2 cellular contexts compared by ENCODE assay signal in the genomic region with DNA sequence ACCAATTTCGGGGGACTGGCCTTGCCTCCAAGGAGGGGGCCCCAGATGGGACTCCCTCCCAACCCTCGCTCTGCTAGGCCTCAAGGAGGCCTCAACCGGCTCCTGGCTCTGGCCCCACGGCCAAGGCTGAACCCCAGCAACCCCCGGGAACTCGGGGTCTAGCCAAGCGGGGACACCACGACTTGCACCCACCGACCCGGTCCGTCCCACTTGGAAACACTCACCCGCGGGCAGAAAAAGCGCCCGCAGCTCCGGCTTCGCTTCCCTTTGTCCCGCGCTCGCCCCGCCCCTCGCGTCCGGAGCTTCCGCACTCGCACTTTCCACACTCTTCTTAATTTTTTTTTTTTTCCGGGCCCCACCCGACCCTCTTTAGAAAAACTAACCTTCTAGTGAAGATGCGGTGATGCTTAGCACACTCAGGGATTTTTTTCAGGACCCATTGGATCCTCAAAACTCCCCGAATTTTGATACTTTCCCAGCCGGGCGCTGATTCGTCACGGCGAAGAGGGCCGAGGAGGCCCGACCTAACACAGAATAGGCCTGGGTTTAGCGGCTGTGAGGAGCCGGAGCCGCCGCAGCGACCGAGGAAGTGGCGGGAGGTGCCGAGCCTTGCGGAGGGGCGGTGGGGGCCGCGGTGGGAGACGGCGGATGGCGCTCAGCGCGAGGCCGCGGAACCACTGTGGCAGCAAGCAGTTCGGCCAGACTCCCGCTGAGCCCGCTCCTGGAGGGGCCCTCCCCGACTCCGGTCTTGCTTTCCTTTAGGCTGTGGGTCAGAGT.
TF ChIP-seq lines count a peak whose summit lies in the region.

A gene (minus strand): TSS at position 270 of the 777 bp plus-strand sequence. CDS start 2,016 bp downstream, outside the sequence.

TF ChIP-seq in A549, 52 proteins besides CTCF, POLR2A, EP300 and RAD21 (continued from another document):
- TF ChIP-seq RNF2 (IDR thresholded peaks at IDR 0.05; ENCODE audit: borderline replicate concordance, low read depth), result 0 out of 2 replicates have a peak, but pooled peaks have one; percentile 49
- TF ChIP-seq SREBF2 (IDR thresholded peaks at IDR 0.05), result no peak
- TF ChIP-seq, protein P1, sequence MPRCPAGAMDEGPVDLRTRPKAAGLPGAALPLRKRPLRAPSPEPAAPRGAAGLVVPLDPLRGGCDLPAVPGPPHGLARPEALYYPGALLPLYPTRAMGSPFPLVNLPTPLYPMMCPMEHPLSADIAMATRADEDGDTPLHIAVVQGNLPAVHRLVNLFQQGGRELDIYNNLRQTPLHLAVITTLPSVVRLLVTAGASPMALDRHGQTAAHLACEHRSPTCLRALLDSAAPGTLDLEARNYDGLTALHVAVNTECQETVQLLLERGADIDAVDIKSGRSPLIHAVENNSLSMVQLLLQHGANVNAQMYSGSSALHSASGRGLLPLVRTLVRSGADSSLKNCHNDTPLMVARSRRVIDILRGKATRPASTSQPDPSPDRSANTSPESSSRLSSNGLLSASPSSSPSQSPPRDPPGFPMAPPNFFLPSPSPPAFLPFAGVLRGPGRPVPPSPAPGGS (IDR thresholded peaks at IDR 0.05), result peak; percentile 82
- TF ChIP-seq FOXS1 (CRISPR knock-in tag; IDR thresholded peaks at IDR 0.05), result no peak
- no peak for TF ChIP-seq CBX2 (IDR thresholded peaks at IDR 0.05; ENCODE audit: borderline replicate concordance, low read depth)
- TF ChIP-seq ZFP36 (IDR thresholded peaks at IDR 0.05; ENCODE audit: borderline replicate concordance, partially characterized antibody), result no peak
- no peak for TF ChIP-seq ZSCAN20 (CRISPR knock-in tag; IDR thresholded peaks at IDR 0.05)
- no peak for TF ChIP-seq ZC3H11A (IDR thresholded peaks at IDR 0.05)
- TF ChIP-seq, protein P2, sequence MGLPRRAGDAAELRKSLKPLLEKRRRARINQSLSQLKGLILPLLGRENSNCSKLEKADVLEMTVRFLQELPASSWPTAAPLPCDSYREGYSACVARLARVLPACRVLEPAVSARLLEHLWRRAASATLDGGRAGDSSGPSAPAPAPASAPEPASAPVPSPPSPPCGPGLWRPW (IDR thresholded peaks at IDR 0.05), result no peak
- TF ChIP-seq MAZ (IDR thresholded peaks at IDR 0.05; ENCODE audit: borderline replicate concordance, low read depth, low read length), result peak; percentile 23; the same call in 1 of the 2 replicates
- 0 out of 2 replicates have a peak, but pooled peaks have one; percentile 14 for TF ChIP-seq HDAC2 (IDR thresholded peaks at IDR 0.05)
- TF ChIP-seq NFE2L2 (conservative IDR thresholded peaks at IDR 0.05; ENCODE audit: low read length), result no peak
- TF ChIP-seq, protein P3, sequence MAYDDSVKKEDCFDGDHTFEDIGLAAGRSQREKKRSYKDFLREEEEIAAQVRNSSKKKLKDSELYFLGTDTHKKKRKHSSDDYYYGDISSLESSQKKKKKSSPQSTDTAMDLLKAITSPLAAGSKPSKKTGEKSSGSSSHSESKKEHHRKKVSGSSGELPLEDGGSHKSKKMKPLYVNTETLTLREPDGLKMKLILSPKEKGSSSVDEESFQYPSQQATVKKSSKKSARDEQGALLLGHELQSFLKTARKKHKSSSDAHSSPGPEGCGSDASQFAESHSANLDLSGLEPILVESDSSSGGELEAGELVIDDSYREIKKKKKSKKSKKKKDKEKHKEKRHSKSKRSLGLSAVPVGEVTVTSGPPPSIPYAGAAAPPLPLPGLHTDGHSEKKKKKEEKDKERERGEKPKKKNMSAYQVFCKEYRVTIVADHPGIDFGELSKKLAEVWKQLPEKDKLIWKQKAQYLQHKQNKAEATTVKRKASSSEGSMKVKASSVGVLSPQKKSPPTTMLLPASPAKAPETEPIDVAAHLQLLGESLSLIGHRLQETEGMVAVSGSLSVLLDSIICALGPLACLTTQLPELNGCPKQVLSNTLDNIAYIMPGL (CRISPR knock-in tag; IDR thresholded peaks at IDR 0.05; ENCODE audit: borderline replicate concordance), result peak; percentile 80
- TF ChIP-seq, protein P4, sequence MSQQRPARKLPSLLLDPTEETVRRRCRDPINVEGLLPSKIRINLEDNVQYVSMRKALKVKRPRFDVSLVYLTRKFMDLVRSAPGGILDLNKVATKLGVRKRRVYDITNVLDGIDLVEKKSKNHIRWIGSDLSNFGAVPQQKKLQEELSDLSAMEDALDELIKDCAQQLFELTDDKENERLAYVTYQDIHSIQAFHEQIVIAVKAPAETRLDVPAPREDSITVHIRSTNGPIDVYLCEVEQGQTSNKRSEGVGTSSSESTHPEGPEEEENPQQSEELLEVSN (IDR thresholded peaks at IDR 0.05; ENCODE audit: borderline replicate concordance, low read depth), result 0 out of 2 replicates have a peak, but pooled peaks have one; percentile 18
- no peak for TF ChIP-seq FOSL2 (IDR thresholded peaks at IDR 0.05)
- TF ChIP-seq FOSL2 (CRISPR knock-in tag; IDR thresholded peaks at IDR 0.05), result no peak
- TF ChIP-seq BHLHE40 (IDR thresholded peaks at IDR 0.05; ENCODE audit: low read depth, low read length), result no peak
- TF ChIP-seq, protein P5, sequence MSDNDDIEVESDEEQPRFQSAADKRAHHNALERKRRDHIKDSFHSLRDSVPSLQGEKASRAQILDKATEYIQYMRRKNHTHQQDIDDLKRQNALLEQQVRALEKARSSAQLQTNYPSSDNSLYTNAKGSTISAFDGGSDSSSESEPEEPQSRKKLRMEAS (IDR thresholded peaks at IDR 0.05), result no peak
- TF ChIP-seq, protein P6, sequence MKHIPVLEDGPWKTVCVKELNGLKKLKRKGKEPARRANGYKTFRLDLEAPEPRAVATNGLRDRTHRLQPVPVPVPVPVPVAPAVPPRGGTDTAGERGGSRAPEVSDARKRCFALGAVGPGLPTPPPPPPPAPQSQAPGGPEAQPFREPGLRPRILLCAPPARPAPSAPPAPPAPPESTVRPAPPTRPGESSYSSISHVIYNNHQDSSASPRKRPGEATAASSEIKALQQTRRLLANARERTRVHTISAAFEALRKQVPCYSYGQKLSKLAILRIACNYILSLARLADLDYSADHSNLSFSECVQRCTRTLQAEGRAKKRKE (CRISPR knock-in tag; IDR thresholded peaks at IDR 0.05; ENCODE audit: low read depth), result no peak

TF ChIP-seq in HepG2, 621 proteins besides CTCF, POLR2A, EP300 and RAD21 (continued from another document and continues in another):
- TF ChIP-seq, protein P7, sequence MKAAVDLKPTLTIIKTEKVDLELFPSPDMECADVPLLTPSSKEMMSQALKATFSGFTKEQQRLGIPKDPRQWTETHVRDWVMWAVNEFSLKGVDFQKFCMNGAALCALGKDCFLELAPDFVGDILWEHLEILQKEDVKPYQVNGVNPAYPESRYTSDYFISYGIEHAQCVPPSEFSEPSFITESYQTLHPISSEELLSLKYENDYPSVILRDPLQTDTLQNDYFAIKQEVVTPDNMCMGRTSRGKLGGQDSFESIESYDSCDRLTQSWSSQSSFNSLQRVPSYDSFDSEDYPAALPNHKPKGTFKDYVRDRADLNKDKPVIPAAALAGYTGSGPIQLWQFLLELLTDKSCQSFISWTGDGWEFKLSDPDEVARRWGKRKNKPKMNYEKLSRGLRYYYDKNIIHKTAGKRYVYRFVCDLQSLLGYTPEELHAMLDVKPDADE (CRISPR knock-in tag; IDR thresholded peaks at IDR 0.05), result 0 out of 2 replicates have a peak, but pooled peaks have one; percentile 67
- peak; percentile 55; the same call in 1 of the 2 replicates for TF ChIP-seq ZBTB20 (CRISPR knock-in tag; IDR thresholded peaks at IDR 0.05; ENCODE audit: borderline replicate concordance, low read depth)
- TF ChIP-seq, protein P8, sequence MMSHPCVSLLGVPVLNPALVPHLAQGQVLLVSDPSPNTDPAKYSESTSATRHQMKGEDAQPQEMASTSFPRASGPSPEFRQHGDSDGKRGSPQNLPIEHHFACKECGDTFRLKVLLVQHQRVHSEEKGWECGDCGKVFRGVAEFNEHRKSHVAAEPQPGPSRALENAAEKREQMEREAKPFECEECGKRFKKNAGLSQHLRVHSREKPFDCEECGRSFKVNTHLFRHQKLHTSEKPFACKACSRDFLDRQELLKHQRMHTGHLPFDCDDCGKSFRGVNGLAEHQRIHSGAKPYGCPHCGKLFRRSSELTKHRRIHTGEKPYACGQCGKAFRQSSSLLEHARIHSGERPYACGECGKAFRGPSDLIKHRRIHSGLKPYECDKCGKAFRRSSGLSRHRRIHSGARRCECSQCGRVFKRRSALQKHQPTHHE (CRISPR knock-in tag; IDR thresholded peaks at IDR 0.05; ENCODE audit: borderline replicate concordance), result no peak; the same call in 1 of the 2 replicates
- TF ChIP-seq ZNF678 (CRISPR knock-in tag; IDR thresholded peaks at IDR 0.05), result no peak
- TF ChIP-seq, protein P9, sequence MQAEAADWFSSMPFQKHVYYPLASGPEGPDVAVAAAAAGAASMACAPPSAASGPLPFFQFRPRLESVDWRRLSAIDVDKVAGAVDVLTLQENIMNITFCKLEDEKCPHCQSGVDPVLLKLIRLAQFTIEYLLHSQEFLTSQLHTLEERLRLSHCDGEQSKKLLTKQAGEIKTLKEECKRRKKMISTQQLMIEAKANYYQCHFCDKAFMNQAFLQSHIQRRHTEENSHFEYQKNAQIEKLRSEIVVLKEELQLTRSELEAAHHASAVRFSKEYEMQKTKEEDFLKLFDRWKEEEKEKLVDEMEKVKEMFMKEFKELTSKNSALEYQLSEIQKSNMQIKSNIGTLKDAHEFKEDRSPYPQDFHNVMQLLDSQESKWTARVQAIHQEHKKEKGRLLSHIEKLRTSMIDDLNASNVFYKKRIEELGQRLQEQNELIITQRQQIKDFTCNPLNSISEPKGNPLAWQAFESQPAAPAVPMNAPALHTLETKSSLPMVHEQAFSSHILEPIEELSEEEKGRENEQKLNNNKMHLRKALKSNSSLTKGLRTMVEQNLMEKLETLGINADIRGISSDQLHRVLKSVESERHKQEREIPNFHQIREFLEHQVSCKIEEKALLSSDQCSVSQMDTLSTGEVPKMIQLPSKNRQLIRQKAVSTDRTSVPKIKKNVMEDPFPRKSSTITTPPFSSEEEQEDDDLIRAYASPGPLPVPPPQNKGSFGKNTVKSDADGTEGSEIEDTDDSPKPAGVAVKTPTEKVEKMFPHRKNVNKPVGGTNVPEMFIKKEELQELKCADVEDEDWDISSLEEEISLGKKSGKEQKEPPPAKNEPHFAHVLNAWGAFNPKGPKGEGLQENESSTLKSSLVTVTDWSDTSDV (CRISPR knock-in tag; IDR thresholded peaks at IDR 0.05), result peak; percentile 93
- TF ChIP-seq, protein P10, sequence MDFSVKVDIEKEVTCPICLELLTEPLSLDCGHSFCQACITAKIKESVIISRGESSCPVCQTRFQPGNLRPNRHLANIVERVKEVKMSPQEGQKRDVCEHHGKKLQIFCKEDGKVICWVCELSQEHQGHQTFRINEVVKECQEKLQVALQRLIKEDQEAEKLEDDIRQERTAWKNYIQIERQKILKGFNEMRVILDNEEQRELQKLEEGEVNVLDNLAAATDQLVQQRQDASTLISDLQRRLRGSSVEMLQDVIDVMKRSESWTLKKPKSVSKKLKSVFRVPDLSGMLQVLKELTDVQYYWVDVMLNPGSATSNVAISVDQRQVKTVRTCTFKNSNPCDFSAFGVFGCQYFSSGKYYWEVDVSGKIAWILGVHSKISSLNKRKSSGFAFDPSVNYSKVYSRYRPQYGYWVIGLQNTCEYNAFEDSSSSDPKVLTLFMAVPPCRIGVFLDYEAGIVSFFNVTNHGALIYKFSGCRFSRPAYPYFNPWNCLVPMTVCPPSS (IDR thresholded peaks at IDR 0.05), result no peak
- peak; percentile 88 for TF ChIP-seq CCDC6 (CRISPR knock-in tag; IDR thresholded peaks at IDR 0.05)
- no peak for TF ChIP-seq ZFP90 (CRISPR knock-in tag; IDR thresholded peaks at IDR 0.05; ENCODE audit: borderline replicate concordance)
- TF ChIP-seq, protein P11, sequence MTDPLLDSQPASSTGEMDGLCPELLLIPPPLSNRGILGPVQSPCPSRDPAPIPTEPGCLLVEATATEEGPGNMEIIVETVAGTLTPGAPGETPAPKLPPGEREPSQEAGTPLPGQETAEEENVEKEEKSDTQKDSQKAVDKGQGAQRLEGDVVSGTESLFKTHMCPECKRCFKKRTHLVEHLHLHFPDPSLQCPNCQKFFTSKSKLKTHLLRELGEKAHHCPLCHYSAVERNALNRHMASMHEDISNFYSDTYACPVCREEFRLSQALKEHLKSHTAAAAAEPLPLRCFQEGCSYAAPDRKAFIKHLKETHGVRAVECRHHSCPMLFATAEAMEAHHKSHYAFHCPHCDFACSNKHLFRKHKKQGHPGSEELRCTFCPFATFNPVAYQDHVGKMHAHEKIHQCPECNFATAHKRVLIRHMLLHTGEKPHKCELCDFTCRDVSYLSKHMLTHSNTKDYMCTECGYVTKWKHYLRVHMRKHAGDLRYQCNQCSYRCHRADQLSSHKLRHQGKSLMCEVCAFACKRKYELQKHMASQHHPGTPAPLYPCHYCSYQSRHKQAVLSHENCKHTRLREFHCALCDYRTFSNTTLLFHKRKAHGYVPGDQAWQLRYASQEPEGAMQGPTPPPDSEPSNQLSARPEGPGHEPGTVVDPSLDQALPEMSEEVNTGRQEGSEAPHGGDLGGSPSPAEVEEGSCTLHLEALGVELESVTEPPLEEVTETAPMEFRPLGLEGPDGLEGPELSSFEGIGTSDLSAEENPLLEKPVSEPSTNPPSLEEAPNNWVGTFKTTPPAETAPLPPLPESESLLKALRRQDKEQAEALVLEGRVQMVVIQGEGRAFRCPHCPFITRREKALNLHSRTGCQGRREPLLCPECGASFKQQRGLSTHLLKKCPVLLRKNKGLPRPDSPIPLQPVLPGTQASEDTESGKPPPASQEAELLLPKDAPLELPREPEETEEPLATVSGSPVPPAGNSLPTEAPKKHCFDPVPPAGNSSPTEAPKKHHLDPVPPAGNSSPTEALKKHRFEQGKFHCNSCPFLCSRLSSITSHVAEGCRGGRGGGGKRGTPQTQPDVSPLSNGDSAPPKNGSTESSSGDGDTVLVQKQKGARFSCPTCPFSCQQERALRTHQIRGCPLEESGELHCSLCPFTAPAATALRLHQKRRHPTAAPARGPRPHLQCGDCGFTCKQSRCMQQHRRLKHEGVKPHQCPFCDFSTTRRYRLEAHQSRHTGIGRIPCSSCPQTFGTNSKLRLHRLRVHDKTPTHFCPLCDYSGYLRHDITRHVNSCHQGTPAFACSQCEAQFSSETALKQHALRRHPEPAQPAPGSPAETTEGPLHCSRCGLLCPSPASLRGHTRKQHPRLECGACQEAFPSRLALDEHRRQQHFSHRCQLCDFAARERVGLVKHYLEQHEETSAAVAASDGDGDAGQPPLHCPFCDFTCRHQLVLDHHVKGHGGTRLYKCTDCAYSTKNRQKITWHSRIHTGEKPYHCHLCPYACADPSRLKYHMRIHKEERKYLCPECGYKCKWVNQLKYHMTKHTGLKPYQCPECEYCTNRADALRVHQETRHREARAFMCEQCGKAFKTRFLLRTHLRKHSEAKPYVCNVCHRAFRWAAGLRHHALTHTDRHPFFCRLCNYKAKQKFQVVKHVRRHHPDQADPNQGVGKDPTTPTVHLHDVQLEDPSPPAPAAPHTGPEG (CRISPR knock-in tag; IDR thresholded peaks at IDR 0.05), result no peak; the same call in none of the 2 replicates
- TF ChIP-seq ZMAT3 (CRISPR knock-in tag; conservative IDR thresholded peaks at IDR 0.05), result peak; percentile 92
- TF ChIP-seq ZSCAN21 (CRISPR knock-in tag; IDR thresholded peaks at IDR 0.05; ENCODE audit: borderline replicate concordance), result 0 out of 2 replicates have a peak, but pooled peaks have one; percentile 61
- peak; percentile 48; the same call in 1 of the 2 replicates for TF ChIP-seq TP53 (CRISPR knock-in tag; conservative IDR thresholded peaks at IDR 0.05)
- TF ChIP-seq, protein P12, sequence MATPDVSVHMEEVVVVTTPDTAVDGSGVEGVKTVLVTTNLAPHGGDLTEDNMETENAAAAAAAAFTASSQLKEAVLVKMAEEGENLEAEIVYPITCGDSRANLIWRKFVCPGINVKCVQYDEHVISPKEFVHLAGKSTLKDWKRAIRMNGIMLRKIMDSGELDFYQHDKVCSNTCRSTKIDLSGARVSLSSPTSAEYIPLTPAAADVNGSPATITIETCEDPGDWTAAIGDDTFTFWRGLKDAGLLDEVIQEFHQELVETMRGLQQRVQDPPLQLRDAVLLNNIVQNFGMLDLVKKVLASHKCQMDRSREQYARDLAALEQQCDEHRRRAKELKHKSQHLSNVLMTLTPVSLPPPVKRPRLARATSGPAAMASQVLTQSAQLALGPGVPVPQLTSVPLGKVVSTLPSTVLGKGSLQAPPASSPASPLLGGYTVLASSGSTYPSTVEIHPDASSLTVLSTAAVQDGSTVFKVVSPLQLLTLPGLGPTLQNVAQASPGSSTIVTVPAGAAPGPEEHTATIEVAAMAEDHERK (CRISPR knock-in tag; IDR thresholded peaks at IDR 0.05; ENCODE audit: low read depth), result no peak
- TF ChIP-seq ZKSCAN1 (IDR thresholded peaks at IDR 0.05; ENCODE audit: low read length), result no peak
- no peak for TF ChIP-seq ZNF569 (CRISPR knock-in tag; IDR thresholded peaks at IDR 0.05; ENCODE audit: borderline replicate concordance)
- peak; percentile 78 for TF ChIP-seq KDM4B (CRISPR knock-in tag; IDR thresholded peaks at IDR 0.05)
